28 cellular contexts compared by ENCODE assay signal in genomic region chr14:70234066-70234950, GRCh38.
"Had no signal": no experiment of that assay in that cellular context is flagged by ENCODE, and none has a peak within 500 bp of the region (broad histone marks: within the 10 kb centered on the region; RNA-seq: fewer than 3 reads in every experiment).

No MANE protein-coding gene starts in this region.

- H3K4me3 Mint-ChIP-seq: immature natural killer cell, memory B cell, mesothelial cell of epicardium, nephron progenitor cell had no signal

- H3K27ac ChIP-seq: coronary artery, esophagus squamous epithelium, lower lobe of right lung, neutrophil, pancreas, right lobe of liver, thoracic aorta, tibial nerve had no signal

- FAIRE-seq: pancreas, small intestine had no signal

- H3K36me3 ChIP-seq: esophagus squamous epithelium, lower lobe of right lung, neutrophil, pancreas, right lobe of liver, thoracic aorta, tibial nerve had no signal

- ATAC-seq: left ventricle myocardium superior, mucosa of descending colon, pancreas had no signal

- H3K4me1 ChIP-seq: esophagus squamous epithelium, lower lobe of right lung, pancreas, right lobe of liver, tibial nerve had no signal

- H3K4me3 ChIP-seq: coronary artery, esophagus squamous epithelium, lower lobe of right lung, mucosa of descending colon, pancreas, right lobe of liver, thoracic aorta, tibial nerve had no signal

- H3K27me3 ChIP-seq: neutrophil, pancreas, right lobe of liver, tibial nerve had no signal

- H3K36me3 Mint-ChIP-seq: immature natural killer cell, memory B cell, mesothelial cell of epicardium, naive B cell had no signal

- DNase-seq: dermis blood vessel endothelial cell; effector memory CD4-positive, alpha-beta T cell; erythroblast; esophagus squamous epithelium; foreskin melanocyte; glutamatergic neuron; hypothalamus; immature natural killer cell; islet precursor cell; left ventricle myocardium superior; lower lobe of right lung; mucosa of descending colon; naive B cell; nephron progenitor cell; retina; small intestine; stimulated activated CD4-positive, alpha-beta T cell treated with anti-CD3 and anti-CD28 coated beads, Interleukin-15, amount 100 ng/mL, for 24 hours; stimulated activated CD4-positive, alpha-beta T cell treated with anti-CD3 and anti-CD28 coated beads, Interleukin-2, amount 100 ng/mL, for 48 hours; stimulated activated naive CD4-positive, alpha-beta T cell; substantia nigra had no signal

- H3K9me3 Mint-ChIP-seq: immature natural killer cell, memory B cell, mesothelial cell of epicardium, nephron progenitor cell had no signal

- H3K4me1 Mint-ChIP-seq: immature natural killer cell, mesothelial cell of epicardium had no signal

- H3K9me3 ChIP-seq: esophagus squamous epithelium, lower lobe of right lung, mucosa of descending colon, neutrophil, pancreas, right lobe of liver, thoracic aorta had no signal

- H3K27ac Mint-ChIP-seq: immature natural killer cell, memory B cell, mesothelial cell of epicardium, nephron progenitor cell had no signal
